In genomic region chr13:50129923-50130685, GRCh38 we compare ENCODE assay signal across 8 cellular contexts.
DNase-seq lines count a peak whose midpoint lies in the region; ATAC-seq and TF ChIP-seq lines count a peak whose summit lies in the region.

No MANE protein-coding gene starts in this region.

- peaks cover 63% of the 10 kb centered on the region for H3K4me1 Mint-ChIP-seq in activated CD8-positive, alpha-beta T cell treated with anti-CD3 and anti-CD28 coated beads, Interleukin-2, amount 10 ng/mL, durations not matched to agents 7 days and 5 days (ENCODE audit: low read depth)
- H3K4me1 Mint-ChIP-seq in neural progenitor cell, result peaks cover 75% of the 10 kb centered on the region

- H4K20me1 ChIP-seq in neural progenitor cell (ENCODE audit: low read depth), result peaks cover 90% of the 10 kb centered on the region

- peaks cover 53% of the 10 kb centered on the region for H3F3A ChIP-seq in neural progenitor cell (ENCODE audit: low read depth)

- H3K9me3 Mint-ChIP-seq in activated CD8-positive, alpha-beta T cell treated with anti-CD3 and anti-CD28 coated beads, Interleukin-2, amount 10 ng/mL, durations not matched to agents 7 days and 5 days (ENCODE audit: insufficient read depth), result peaks cover 8% of the 10 kb centered on the region
- H3K9me3 Mint-ChIP-seq in neural progenitor cell, result peaks cover 6% of the 10 kb centered on the region

- H3K79me2 ChIP-seq in neural progenitor cell (ENCODE audit: low read depth), result no peaks in the 10 kb centered on the region

- H3K27ac ChIP-seq in HUES64 (ENCODE audit: low read depth, low read length) (no peak overlapping the region), neural progenitor cell (no peak overlapping the region)

- H3K27me3 ChIP-seq in HUES64 (ENCODE audit: insufficient read depth, low read length), result peaks cover 97% of the 10 kb centered on the region
- H3K27me3 ChIP-seq in neural progenitor cell, result peaks cover 100% of the 10 kb centered on the region

- POLR2A ChIA-PET in AG04449 (lab: Yijun Ruan, JAX), result no interaction called here
- POLR2A ChIA-PET in activated CD8-positive, alpha-beta T cell treated with anti-CD3 and anti-CD28 coated beads, Interleukin-2, amount 10 ng/mL, durations not matched to agents 7 days and 5 days (lab: Charles Lee), result interaction anchor here (0.6 to 8.7 kb wide), 3 partner anchors 37 to 671 kb away, joined by 3 to 240 read pairs (median 3); no protein-coding TSS in a partner anchor

- no peak overlapping the region for H3K27ac Mint-ChIP-seq in activated CD8-positive, alpha-beta T cell treated with anti-CD3 and anti-CD28 coated beads, Interleukin-2, amount 10 ng/mL, durations not matched to agents 7 days and 5 days
- H3K27ac Mint-ChIP-seq in neural progenitor cell, result no peak overlapping the region

- CTCF ChIA-PET in AG04449 (lab: Yijun Ruan, JAX), result interaction anchor here (1.3 kb wide), 1 partner anchor 154 kb away, joined by 3 read pairs; no protein-coding TSS in a partner anchor
- CTCF ChIA-PET in activated CD8-positive, alpha-beta T cell treated with anti-CD3 and anti-CD28 coated beads, Interleukin-2, amount 10 ng/mL, durations not matched to agents 7 days and 5 days (lab: Charles Lee), result interaction anchor here (1.0 to 8.3 kb wide), 5 partner anchors 46 to 786 kb away, joined by 3 to 89 read pairs (median 5); no protein-coding TSS in a partner anchor

- TF ChIP-seq CTCF in AG04449 (IDR thresholded peaks at IDR 0.05; ENCODE audit: insufficient read depth, low read length, missing control alignments), result no peak
- no peak for TF ChIP-seq CTCF in fibroblast of mammary gland (conservative IDR thresholded peaks at IDR 0.05; ENCODE audit: control insufficient read depth, insufficient read depth, low read depth, low read length)
- no peak for TF ChIP-seq CTCF in neural progenitor cell (IDR thresholded peaks at IDR 0.05)

- WGBS in HUES64, result under 1% methylated on average over 56 of the region's 56 CpGs

- ATAC-seq in activated CD8-positive, alpha-beta T cell treated with anti-CD3 and anti-CD28 coated beads, Interleukin-2, amount 10 ng/mL, durations not matched to agents 7 days and 5 days, result peak; percentile 22
- no peak for ATAC-seq in HG03439 (IDR thresholded peaks at IDR 0.05; ENCODE audit: unreplicated experiment)

- DNase-seq in AG04449 (ENCODE audit: low read depth, low spot score), result no peak
- DNase-seq in activated CD8-positive, alpha-beta T cell treated with anti-CD3 and anti-CD28 coated beads, Interleukin-2, amount 10 ng/mL, durations not matched to agents 7 days and 5 days, result no peak
- peak; percentile 48 for DNase-seq in fibroblast of mammary gland (ENCODE audit: low read depth)
- DNase-seq in neural progenitor cell (ENCODE audit: low spot score), result peak; percentile 76
- DNase-seq in NCI-H146 treated with DMSO at 0.1 percent for 48 hours (lab: John Stamatoyannopoulos, UW; ENCODE audit: unreplicated experiment), result no peak
- no peak for DNase-seq in NCI-H187 treated with DMSO at 0.1 percent for 48 hours (lab: John Stamatoyannopoulos, UW)

- H3K9me3 ChIP-seq in HUES64 (ENCODE audit: insufficient read depth, low read depth, low read length) (no peaks in the 10 kb centered on the region), neural progenitor cell (ENCODE audit: low read depth) (no peaks in the 10 kb centered on the region)

- H3K9ac ChIP-seq in HUES64 (ENCODE audit: low read depth, low read length) (no peak overlapping the region), neural progenitor cell (no peak overlapping the region)

- H3K4me3 ChIP-seq in AG04449 (ENCODE audit: low read depth, low read length), result peak overlapping the region; percentile 50
- peak overlapping the region; percentile 48 for H3K4me3 ChIP-seq in HUES64 (ENCODE audit: low read length)
- peak overlapping the region; percentile 45 for H3K4me3 ChIP-seq in fibroblast of mammary gland (ENCODE audit: control insufficient read depth, low read depth, low read length)
- peak overlapping the region; percentile 44 for H3K4me3 ChIP-seq in neural progenitor cell

- peak overlapping the region; percentile 71 for H3K4me3 Mint-ChIP-seq in activated CD8-positive, alpha-beta T cell treated with anti-CD3 and anti-CD28 coated beads, Interleukin-2, amount 10 ng/mL, durations not matched to agents 7 days and 5 days
- peak overlapping the region; percentile 85 for H3K4me3 Mint-ChIP-seq in neural progenitor cell

- peaks cover 60% of the 10 kb centered on the region for H3K27me3 Mint-ChIP-seq in activated CD8-positive, alpha-beta T cell treated with anti-CD3 and anti-CD28 coated beads, Interleukin-2, amount 10 ng/mL, durations not matched to agents 7 days and 5 days (ENCODE audit: low read depth)
- H3K27me3 Mint-ChIP-seq in neural progenitor cell (ENCODE audit: insufficient read depth, low read depth), result peaks cover 79% of the 10 kb centered on the region

- H3K36me3 ChIP-seq in HUES64 (ENCODE audit: insufficient read depth, low read length) (no peaks in the 10 kb centered on the region), neural progenitor cell (no peaks in the 10 kb centered on the region)

- peak overlapping the region; percentile 83 for H3K4me2 ChIP-seq in neural progenitor cell

- peaks cover 49% of the 10 kb centered on the region for H3K4me1 ChIP-seq in HUES64 (ENCODE audit: insufficient read depth, low read length)
- H3K4me1 ChIP-seq in neural progenitor cell, result peaks cover 51% of the 10 kb centered on the region

- peak overlapping the region; percentile 58 for H2AFZ ChIP-seq in neural progenitor cell (replicated peaks)

- peaks cover 10% of the 10 kb centered on the region for H3K36me3 Mint-ChIP-seq in activated CD8-positive, alpha-beta T cell treated with anti-CD3 and anti-CD28 coated beads, Interleukin-2, amount 10 ng/mL, durations not matched to agents 7 days and 5 days (ENCODE audit: low read depth)
- H3K36me3 Mint-ChIP-seq in neural progenitor cell, result no peaks in the 10 kb centered on the region

Comparison
In these comparisons a context has a peak if more than half of its experiments do, and no peak if none do; other contexts are left out.
1. DNase-seq: peak in fibroblast of mammary gland (single experiment) and neural progenitor cell (single experiment); none in AG04449 (single experiment), activated CD8-positive, alpha-beta T cell treated with anti-CD3 and anti-CD28 coated beads, Interleukin-2, amount 10 ng/mL, durations not matched to agents 7 days and 5 days (single experiment), NCI-H146 treated with DMSO at 0.1 percent for 48 hours (single experiment) and NCI-H187 treated with DMSO at 0.1 percent for 48 hours (single experiment).
2. Peak in every context shown above with its lines, with median percentiles within 50 percentile points of each other: H3K4me3 ChIP-seq.